In the genomic region with DNA sequence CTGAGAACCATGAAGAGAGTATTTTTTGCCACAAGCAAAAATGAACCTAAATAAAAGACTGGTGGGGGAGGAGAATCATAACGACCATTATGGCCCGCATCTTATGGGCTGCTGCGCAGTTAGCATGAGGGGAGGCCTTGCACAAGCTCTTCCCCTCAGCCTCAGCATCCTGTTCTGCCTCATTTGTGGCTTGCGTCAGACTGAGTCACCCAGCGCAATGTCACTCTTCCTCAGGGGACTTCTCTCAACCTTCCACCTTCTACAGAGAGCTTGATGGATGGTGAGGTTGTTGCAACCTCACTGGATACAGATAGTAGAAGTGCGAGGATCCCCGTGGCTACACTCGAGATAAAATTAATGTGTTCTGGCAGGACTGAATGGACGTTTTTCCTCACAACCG, we compare ENCODE assay signal across 11 cellular contexts. TPM values are rescaled to one million over a fixed set of nuclear protein-coding genes. Genes with fewer than 3 reads are reported as not detected.
A peak's percentile ranks its signal among the peaks of the same experiment; 100 is the strongest.
DNase-seq lines count a peak whose midpoint lies in the region; ATAC-seq and TF ChIP-seq lines count a peak whose summit lies in the region.
"Had no signal": no experiment of that assay in that cellular context is flagged by ENCODE, and none has a peak within 500 bp of the region (broad histone marks: within the 10 kb centered on the region; RNA-seq: fewer than 3 reads in every experiment).

No MANE protein-coding gene starts in this region.

- H3K36me3 ChIP-seq in esophagus squamous epithelium: peaks cover 0 to 40% (median 0%) of the 10 kb centered on the region in 3 donors

- peaks cover 6% of the 10 kb centered on the region for H3K27me3 Mint-ChIP-seq in activated CD4-positive, alpha-beta T cell treated with anti-CD3 and anti-CD28 coated beads, Interleukin-2, amount 10 ng/mL, durations not matched to agents 24 days and 14 days
- no peaks in the 10 kb centered on the region for H3K27me3 Mint-ChIP-seq in central memory CD8-positive, alpha-beta T cell

- ATAC-seq in central memory CD8-positive, alpha-beta T cell (replicated peaks; ENCODE audit: extremely low read depth, poor library complexity, severe bottlenecking): peak; percentile 95
- no peak for ATAC-seq in GM18858 (IDR thresholded peaks at IDR 0.05; ENCODE audit: unreplicated experiment)
- no peak for ATAC-seq in HG03457 (IDR thresholded peaks at IDR 0.05; ENCODE audit: unreplicated experiment)

- H3K4me3 Mint-ChIP-seq in activated CD4-positive, alpha-beta T cell treated with anti-CD3 and anti-CD28 coated beads, Interleukin-2, amount 10 ng/mL, durations not matched to agents 24 days and 14 days: no peak overlapping the region
- no peak overlapping the region for H3K4me3 Mint-ChIP-seq in central memory CD8-positive, alpha-beta T cell

- peaks cover 0 to 48% (median 4%) of the 10 kb centered on the region in 3 donors for H3K4me1 ChIP-seq in esophagus squamous epithelium

- 55 to 73% methylated on average over 10 of the region's 10 CpGs for WGBS in esophagus squamous epithelium, 2 donors

- TF ChIP-seq CTCF in esophagus squamous epithelium (IDR thresholded peaks at IDR 0.05): no peak

- peaks cover 9% of the 10 kb centered on the region for H3K4me1 Mint-ChIP-seq in activated CD4-positive, alpha-beta T cell treated with anti-CD3 and anti-CD28 coated beads, Interleukin-2, amount 10 ng/mL, durations not matched to agents 24 days and 14 days
- H3K4me1 Mint-ChIP-seq in central memory CD8-positive, alpha-beta T cell: peaks cover 15% of the 10 kb centered on the region

- intact Hi-C loops in activated CD4-positive, alpha-beta T cell treated with anti-CD3 and anti-CD28 coated beads, Interleukin-2, amount 10 ng/mL, durations not matched to agents 24 days and 14 days (cut with micrococcal nuclease): no loop called here
- intact Hi-C loops in esophagus squamous epithelium (cut with DNase I): no loop called here

- H3K27ac ChIP-seq in esophagus squamous epithelium: peak overlapping the region in 1 of 4 donors; percentile 34

- DNase-seq in activated CD4-positive, alpha-beta T cell treated with anti-CD3 and anti-CD28 coated beads, Interleukin-2, amount 10 ng/mL, durations not matched to agents 24 days and 14 days: peak; percentile 67
- no peak for DNase-seq in activated CD4-positive, alpha-beta T cell treated with anti-CD3 and anti-CD28 coated beads, Interleukin-2, amount 50 U/mL, for 4 hours
- DNase-seq in NOMO-1 treated with DMSO at 0.1 percent for 48 hours (lab: John Stamatoyannopoulos, UW; ENCODE audit: unreplicated experiment) (peak; percentile 97), esophagus squamous epithelium (lab: John Stamatoyannopoulos, UW) (no peak)
- DNase-seq in central memory CD8-positive, alpha-beta T cell (ENCODE audit: low spot score in 2 of 2): no peak
- peak; percentile 28 to 62 for DNase-seq in stimulated activated CD8-positive, alpha-beta memory T cell treated with anti-CD3 and anti-CD28 coated beads, Interleukin-7, amount 100 ng/mL, for 48 hours (ENCODE audit: extremely low read depth in 1 of 2, low read depth in 1 of 2)
- DNase-seq: SHP77 had no signal

- no peaks in the 10 kb centered on the region for H3K9me3 Mint-ChIP-seq in activated CD4-positive, alpha-beta T cell treated with anti-CD3 and anti-CD28 coated beads, Interleukin-2, amount 10 ng/mL, durations not matched to agents 24 days and 14 days
- no peaks in the 10 kb centered on the region for H3K9me3 Mint-ChIP-seq in central memory CD8-positive, alpha-beta T cell

- H3K4me3 ChIP-seq in esophagus squamous epithelium: no peak overlapping the region

- peaks cover 0 to 2% (median 0%) of the 10 kb centered on the region in 4 donors for H3K27me3 ChIP-seq in esophagus squamous epithelium

- no peaks in the 10 kb centered on the region for H3K9me3 ChIP-seq in esophagus squamous epithelium

- TF ChIP-seq POLR2A in esophagus squamous epithelium (IDR thresholded peaks at IDR 0.05): no peak

- H3K27ac Mint-ChIP-seq in activated CD4-positive, alpha-beta T cell treated with anti-CD3 and anti-CD28 coated beads, Interleukin-2, amount 10 ng/mL, durations not matched to agents 24 days and 14 days: no peak overlapping the region
- no peak overlapping the region for H3K27ac Mint-ChIP-seq in central memory CD8-positive, alpha-beta T cell (ENCODE audit: low read depth)

- H3K36me3 Mint-ChIP-seq in activated CD4-positive, alpha-beta T cell treated with anti-CD3 and anti-CD28 coated beads, Interleukin-2, amount 10 ng/mL, durations not matched to agents 24 days and 14 days (ENCODE audit: low read depth): peaks cover 26% of the 10 kb centered on the region
- H3K36me3 Mint-ChIP-seq in central memory CD8-positive, alpha-beta T cell (ENCODE audit: insufficient read depth): peaks cover 37% of the 10 kb centered on the region

RNA-seq across cellular contexts. Expression of gene GPR15LG, which starts 16.8 kb away (rescaled TPM):
- not detected in 2 replicates for total RNA-seq in activated CD4-positive, alpha-beta T cell treated with anti-CD3 and anti-CD28 coated beads, Interleukin-2, amount 10 ng/mL, durations not matched to agents 24 days and 14 days
- 100 to 1,000 TPM; 132 to 352 (median 320) TPM for total RNA-seq in esophagus squamous epithelium
- total RNA-seq: dermis microvascular lymphatic vessel endothelial cell, mononuclear cell had no signal

RNA-seq across cellular contexts. Expression of gene GHITM, which starts 17.5 kb away (rescaled TPM):
- 145 and 148 TPM in 2 replicates for total RNA-seq in activated CD4-positive, alpha-beta T cell treated with anti-CD3 and anti-CD28 coated beads, Interleukin-2, amount 10 ng/mL, durations not matched to agents 24 days and 14 days
- 100 to 1,000 TPM; 137 to 289 (median 182) TPM for total RNA-seq in esophagus squamous epithelium

RNA-seq across cellular contexts. Expression of gene CDHR1, which starts 37.6 kb away (rescaled TPM):
- total RNA-seq in activated CD4-positive, alpha-beta T cell treated with anti-CD3 and anti-CD28 coated beads, Interleukin-2, amount 10 ng/mL, durations not matched to agents 24 days and 14 days: 0.26 and 0.33 TPM in 2 replicates
- total RNA-seq in esophagus squamous epithelium: 10 to 100 TPM in 3 of 4 donors, 1 to 10 TPM in 1; 6.7 to 15.0 (median 12.2) TPM

Comparison
In these comparisons a context has a peak if more than half of its experiments do, and no peak if none do; other contexts are left out.
1. DNase-seq: peak in activated CD4-positive, alpha-beta T cell treated with anti-CD3 and anti-CD28 coated beads, Interleukin-2, amount 10 ng/mL, durations not matched to agents 24 days and 14 days (single experiment), NOMO-1 treated with DMSO at 0.1 percent for 48 hours (single experiment) and stimulated activated CD8-positive, alpha-beta memory T cell treated with anti-CD3 and anti-CD28 coated beads, Interleukin-7, amount 100 ng/mL, for 48 hours (2 of 2); none in activated CD4-positive, alpha-beta T cell treated with anti-CD3 and anti-CD28 coated beads, Interleukin-2, amount 50 U/mL, for 4 hours (0 of 2), central memory CD8-positive, alpha-beta T cell (0 of 2) and esophagus squamous epithelium (single experiment).
2. RNA of gene GPR15LG, which starts 16.8 kb away (total RNA-seq): 132 to 352 TPM in esophagus squamous epithelium; not detected in activated CD4-positive, alpha-beta T cell treated with anti-CD3 and anti-CD28 coated beads, Interleukin-2, amount 10 ng/mL, durations not matched to agents 24 days and 14 days; every median in the first group is over 100 times any median in the second.